12 cellular contexts compared by ENCODE assay signal in the genomic region with DNA sequence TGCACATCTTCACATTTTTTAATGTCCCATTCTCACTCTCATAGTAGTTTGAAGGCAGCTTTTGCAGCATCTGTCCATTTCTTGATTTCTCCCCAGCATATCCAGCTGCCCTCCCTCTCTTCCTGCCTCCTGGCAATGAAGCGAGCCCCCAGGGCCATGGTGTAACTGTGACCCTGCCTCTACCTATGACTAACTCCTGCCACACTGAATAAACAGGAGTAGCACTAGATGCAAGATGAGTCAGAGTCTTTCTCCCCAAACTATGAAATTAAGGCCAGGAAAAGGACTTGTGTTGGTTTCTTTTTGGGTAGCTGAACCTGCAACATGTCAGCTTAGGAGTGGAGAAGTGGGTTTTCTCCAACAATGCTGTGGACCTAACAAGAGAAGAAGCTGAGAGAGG.
DNase-seq lines count a peak whose midpoint lies in the region; ATAC-seq and TF ChIP-seq lines count a peak whose summit lies in the region.
"Had no signal": no experiment of that assay in that cellular context is flagged by ENCODE, and none has a peak within 500 bp of the region (broad histone marks: within the 10 kb centered on the region; RNA-seq: fewer than 3 reads in every experiment).

No MANE protein-coding gene starts in this region.

- POLR2A ChIA-PET in CD4-positive, alpha-beta T cell (lab: Charles Lee): interaction anchor here (0.7 kb wide), 1 partner anchor 383 kb away, joined by 3 read pairs; no protein-coding TSS in a partner anchor

- H3K9me3 Mint-ChIP-seq in activated CD8-positive, alpha-beta memory T cell treated with anti-CD3 and anti-CD28 coated beads, Interleukin-2, amount 10 ng/mL, durations not matched to agents 7 days and 5 days (ENCODE audit: low read depth): no peaks in the 10 kb centered on the region
- no peaks in the 10 kb centered on the region for H3K9me3 Mint-ChIP-seq in CD4-positive, alpha-beta T cell

- CTCF ChIA-PET in activated CD8-positive, alpha-beta memory T cell treated with anti-CD3 and anti-CD28 coated beads, Interleukin-2, amount 10 ng/mL, durations not matched to agents 7 days and 5 days (lab: Charles Lee): interaction anchor here (0.9 to 1.6 kb wide), 2 partner anchors 8 to 17 kb away, joined by 3 to 4 read pairs; no protein-coding TSS in a partner anchor
- CTCF ChIA-PET in CD4-positive, alpha-beta T cell (lab: Charles Lee): no interaction called here

- ATAC-seq in activated CD8-positive, alpha-beta memory T cell treated with anti-CD3 and anti-CD28 coated beads, Interleukin-2, amount 10 ng/mL, durations not matched to agents 7 days and 5 days: peak; percentile 85
- ATAC-seq in CD4-positive, alpha-beta T cell (ENCODE audit: poor library complexity): no peak

- peaks cover 7% of the 10 kb centered on the region for H3K4me1 Mint-ChIP-seq in activated CD8-positive, alpha-beta memory T cell treated with anti-CD3 and anti-CD28 coated beads, Interleukin-2, amount 10 ng/mL, durations not matched to agents 7 days and 5 days
- no peaks in the 10 kb centered on the region for H3K4me1 Mint-ChIP-seq in CD4-positive, alpha-beta T cell (ENCODE audit: low read depth)

- peak overlapping the region; percentile 49 to 60 for H3K27ac ChIP-seq in esophagus (ENCODE audit: low read depth in 2 of 2, low read length in 1 of 2)
- H3K27ac ChIP-seq in CD4-positive, alpha-beta T cell (ENCODE audit: low read depth, low read length): no peak overlapping the region
- H3K27ac ChIP-seq: BLaER1 treated with 17β-estradiol and CSF1 and Interleukin-3, amounts not matched to agents 10 nM and 100 nM had no signal

- H3K9me3 ChIP-seq in esophagus (ENCODE audit: control insufficient read depth in 2 of 2, insufficient read depth in 1 of 2, low read depth in 1 of 2, low read length in 1 of 2): no peaks in the 10 kb centered on the region
- H3K9me3 ChIP-seq in CD4-positive, alpha-beta T cell (ENCODE audit: control insufficient read depth, low read length): no peaks in the 10 kb centered on the region

- intact Hi-C loops in CD4-positive, alpha-beta T cell (cut with DNase I, micrococcal nuclease): no loop called here

- no peak overlapping the region for H3K4me3 ChIP-seq in esophagus (ENCODE audit: low read depth in 1 of 2, low read length in 2 of 2)
- H3K4me3 ChIP-seq: BLaER1 treated with 17β-estradiol and CSF1 and Interleukin-3, amounts not matched to agents 10 nM and 100 nM had no signal

- H3K27me3 ChIP-seq in esophagus (ENCODE audit: control insufficient read depth in 1 of 2, insufficient read depth in 2 of 2, low read length in 2 of 2): no peaks in the 10 kb centered on the region
- no peaks in the 10 kb centered on the region for H3K27me3 ChIP-seq in CD4-positive, alpha-beta T cell (ENCODE audit: control insufficient read depth, insufficient read depth, low read length)
- H3K27me3 ChIP-seq: BLaER1 treated with 17β-estradiol and CSF1 and Interleukin-3, amounts not matched to agents 10 nM and 100 nM had no signal

- no peaks in the 10 kb centered on the region for H3K27me3 Mint-ChIP-seq in activated CD8-positive, alpha-beta memory T cell treated with anti-CD3 and anti-CD28 coated beads, Interleukin-2, amount 10 ng/mL, durations not matched to agents 7 days and 5 days
- H3K27me3 Mint-ChIP-seq in CD4-positive, alpha-beta T cell: no peaks in the 10 kb centered on the region

- TF ChIP-seq POLR2A in erythroblast (IDR thresholded peaks at IDR 0.05; ENCODE audit: low read length): no peak

- DNase-seq in activated CD8-positive, alpha-beta memory T cell treated with anti-CD3 and anti-CD28 coated beads, Interleukin-2, amount 10 ng/mL, durations not matched to agents 7 days and 5 days: no peak
- DNase-seq in activated CD8-positive, alpha-beta memory T cell treated with anti-CD3 and anti-CD28 coated beads for 24 hours: no peak
- DNase-seq in NCI-H69 (lab: John Stamatoyannopoulos, UW) (peak; percentile 87), stromal cell of bone marrow (ENCODE audit: low read depth) (peak; percentile 86), OCI-M2 (lab: John Stamatoyannopoulos, UW; ENCODE audit: unreplicated experiment) (no peak), erythroblast (lab: John Stamatoyannopoulos, UW) (no peak)
- DNase-seq in CD4-positive, alpha-beta T cell: no peak
- DNase-seq: activated CD8-positive, alpha-beta memory T cell treated with anti-CD3 and anti-CD28 coated beads, Interleukin-2, amount 50 U/mL, for 4 hours; hippocampal formation; NCI-H187 had no signal

- H3K27ac Mint-ChIP-seq in activated CD8-positive, alpha-beta memory T cell treated with anti-CD3 and anti-CD28 coated beads, Interleukin-2, amount 10 ng/mL, durations not matched to agents 7 days and 5 days: no peak overlapping the region
- H3K27ac Mint-ChIP-seq in CD4-positive, alpha-beta T cell: no peak overlapping the region

- H3K36me3 ChIP-seq in esophagus (ENCODE audit: control insufficient read depth in 2 of 2, insufficient read depth in 2 of 2, low read length in 1 of 2): no peaks in the 10 kb centered on the region
- H3K36me3 ChIP-seq: BLaER1 treated with 17β-estradiol and CSF1 and Interleukin-3, amounts not matched to agents 10 nM and 100 nM had no signal

- TF ChIP-seq CTCF in CD4-positive, alpha-beta T cell (IDR thresholded peaks at IDR 0.05): no peak

- 38% methylated on average over 1 of the region's 1 CpG for WGBS in esophagus, 2 donors

- H3K4me1 ChIP-seq in esophagus (ENCODE audit: control insufficient read depth in 2 of 2, insufficient read depth in 2 of 2, low read length in 1 of 2): peaks cover 0 to 2% of the 10 kb centered on the region in 2 donors
- H3K4me1 ChIP-seq: BLaER1 treated with 17β-estradiol and CSF1 and Interleukin-3, amounts not matched to agents 10 nM and 100 nM had no signal

- peaks cover 1% of the 10 kb centered on the region for H3K36me3 Mint-ChIP-seq in activated CD8-positive, alpha-beta memory T cell treated with anti-CD3 and anti-CD28 coated beads, Interleukin-2, amount 10 ng/mL, durations not matched to agents 7 days and 5 days
- no peaks in the 10 kb centered on the region for H3K36me3 Mint-ChIP-seq in CD4-positive, alpha-beta T cell (ENCODE audit: low read depth)

- H3K4me3 Mint-ChIP-seq in activated CD8-positive, alpha-beta memory T cell treated with anti-CD3 and anti-CD28 coated beads, Interleukin-2, amount 10 ng/mL, durations not matched to agents 7 days and 5 days: no peak overlapping the region
- H3K4me3 Mint-ChIP-seq in CD4-positive, alpha-beta T cell: no peak overlapping the region

Comparison
In these comparisons a context has a peak if more than half of its experiments do, and no peak if none do; other contexts are left out.
1. DNase-seq: peak in NCI-H69 (single experiment) and stromal cell of bone marrow (single experiment); none in activated CD8-positive, alpha-beta memory T cell treated with anti-CD3 and anti-CD28 coated beads, Interleukin-2, amount 10 ng/mL, durations not matched to agents 7 days and 5 days (single experiment), activated CD8-positive, alpha-beta memory T cell treated with anti-CD3 and anti-CD28 coated beads for 24 hours (single experiment), OCI-M2 (single experiment), erythroblast (0 of 2) and CD4-positive, alpha-beta T cell (0 of 10).